ENCODE assay signal across 9 cellular contexts in genomic region chr1:91166106-91166712, GRCh38.
A peak's percentile ranks its signal among the peaks of the same experiment; 100 is the strongest.
DNase-seq lines count a peak whose midpoint lies in the region; ATAC-seq and TF ChIP-seq lines count a peak whose summit lies in the region.
"Had no signal": no experiment of that assay in that cellular context is flagged by ENCODE, and none has a peak within 500 bp of the region (broad histone marks: within the 10 kb centered on the region; RNA-seq: fewer than 3 reads in every experiment).

No MANE protein-coding gene starts in this region.

- no peak overlapping the region for H2AFZ ChIP-seq in MM.1S (ENCODE audit: low read length)

- H3K27ac Mint-ChIP-seq in stimulated activated naive CD8-positive, alpha-beta T cell treated with anti-CD3 and anti-CD28 coated beads, Interleukin-15, amount 100 ng/mL, for 72 hours: no peak overlapping the region
- H3K27ac Mint-ChIP-seq: T-helper 1 cell treated with Interleukin-12 subunit alpha and Interleukin-12 subunit beta and Interleukin-4 antibody, amounts not matched to agents 30 μg/mL and 1 μg/mL, for 36 hours had no signal

- H3K27ac ChIP-seq in MM.1S (ENCODE audit: low read length): no peak overlapping the region

- H3K27me3 Mint-ChIP-seq in stimulated activated naive CD8-positive, alpha-beta T cell treated with anti-CD3 and anti-CD28 coated beads, Interleukin-15, amount 100 ng/mL, for 72 hours: no peaks in the 10 kb centered on the region

- no peaks in the 10 kb centered on the region for H3K9me3 ChIP-seq in MM.1S (replicated peaks; ENCODE audit: insufficient read depth, low read length)

- no peaks in the 10 kb centered on the region for H3K79me2 ChIP-seq in MM.1S (ENCODE audit: low read length)

- no peaks in the 10 kb centered on the region for H3K9me3 Mint-ChIP-seq in stimulated activated naive CD8-positive, alpha-beta T cell treated with anti-CD3 and anti-CD28 coated beads, Interleukin-15, amount 100 ng/mL, for 72 hours
- H3K9me3 Mint-ChIP-seq: T-helper 1 cell treated with Interleukin-12 subunit alpha and Interleukin-12 subunit beta and Interleukin-4 antibody, amounts not matched to agents 30 μg/mL and 1 μg/mL, for 36 hours had no signal

- peaks cover 8% of the 10 kb centered on the region for H3K4me1 Mint-ChIP-seq in stimulated activated naive CD8-positive, alpha-beta T cell treated with anti-CD3 and anti-CD28 coated beads, Interleukin-15, amount 100 ng/mL, for 72 hours

- no peak overlapping the region for H3K4me2 ChIP-seq in MM.1S (ENCODE audit: low read depth, low read length)

- H4K20me1 ChIP-seq in MM.1S (ENCODE audit: insufficient read depth, low read length): no peaks in the 10 kb centered on the region

- DNase-seq in COR-L47 (lab: John Stamatoyannopoulos, UW) (peak; percentile 57), MM.1S (peak; percentile 63), SK-MEL-5 (ENCODE audit: low read depth, low spot score) (peak; percentile 78), cardiac fibroblast (ENCODE audit: low read depth in 2 of 2) (peak; percentile 70 to 75), kidney glomerular epithelial cell (lab: John Stamatoyannopoulos, UW) (peak; percentile 53)
- peak; percentile 13 to 16 for DNase-seq in stimulated activated naive CD8-positive, alpha-beta T cell treated with anti-CD3 and anti-CD28 coated beads, Interleukin-15, amount 100 ng/mL, for 72 hours
- DNase-seq in central memory CD4-positive, alpha-beta T cell: no peak

- no peaks in the 10 kb centered on the region for H3K36me3 ChIP-seq in MM.1S (replicated peaks; ENCODE audit: insufficient read depth, low read length)

- no peaks in the 10 kb centered on the region for H3K27me3 ChIP-seq in MM.1S (replicated peaks; ENCODE audit: insufficient read depth, low read length)

- H3F3A ChIP-seq in MM.1S (ENCODE audit: insufficient read depth, low read length): no peaks in the 10 kb centered on the region

- H3K4me3 Mint-ChIP-seq in stimulated activated naive CD8-positive, alpha-beta T cell treated with anti-CD3 and anti-CD28 coated beads, Interleukin-15, amount 100 ng/mL, for 72 hours: no peak overlapping the region
- H3K4me3 Mint-ChIP-seq: T-helper 1 cell treated with Interleukin-12 subunit alpha and Interleukin-12 subunit beta and Interleukin-4 antibody, amounts not matched to agents 30 μg/mL and 1 μg/mL, for 36 hours had no signal

- no peaks in the 10 kb centered on the region for H3K4me1 ChIP-seq in MM.1S (ENCODE audit: low read length)

- in situ Hi-C loops in SK-MEL-5 (cut with HindIII; ENCODE audit: low pct_unique_long_range_greater_than_20kb, low sequenced_read_pairs): no loop called here

- no peak overlapping the region for H3K9ac ChIP-seq in MM.1S (ENCODE audit: low read length)

- no peaks in the 10 kb centered on the region for H3K9me2 ChIP-seq in MM.1S (replicated peaks; ENCODE audit: insufficient read depth, low read length)

- TF ChIP-seq CTCF in MM.1S (IDR thresholded peaks at IDR 0.05; ENCODE audit: low read length) (peak; percentile 83), cardiac fibroblast (IDR thresholded peaks at IDR 0.05; ENCODE audit: low read depth, low read length) (peak; percentile 87)

- peak; percentile 51 for ATAC-seq in GM19452 (IDR thresholded peaks at IDR 0.05; ENCODE audit: unreplicated experiment)
- peak; percentile 34 for ATAC-seq in stimulated activated naive CD8-positive, alpha-beta T cell treated with anti-CD3 and anti-CD28 coated beads, Interleukin-15, amount 100 ng/mL, for 72 hours

- no peak overlapping the region for H3K4me3 ChIP-seq in MM.1S (ENCODE audit: low read length)
- H3K4me3 ChIP-seq in cardiac fibroblast (replicated peaks in 1 of 2; ENCODE audit: low read depth in 2 of 2, low read length in 2 of 2): no peak overlapping the region
